ENCODE assay signal across 1 cellular context in the genomic region with DNA sequence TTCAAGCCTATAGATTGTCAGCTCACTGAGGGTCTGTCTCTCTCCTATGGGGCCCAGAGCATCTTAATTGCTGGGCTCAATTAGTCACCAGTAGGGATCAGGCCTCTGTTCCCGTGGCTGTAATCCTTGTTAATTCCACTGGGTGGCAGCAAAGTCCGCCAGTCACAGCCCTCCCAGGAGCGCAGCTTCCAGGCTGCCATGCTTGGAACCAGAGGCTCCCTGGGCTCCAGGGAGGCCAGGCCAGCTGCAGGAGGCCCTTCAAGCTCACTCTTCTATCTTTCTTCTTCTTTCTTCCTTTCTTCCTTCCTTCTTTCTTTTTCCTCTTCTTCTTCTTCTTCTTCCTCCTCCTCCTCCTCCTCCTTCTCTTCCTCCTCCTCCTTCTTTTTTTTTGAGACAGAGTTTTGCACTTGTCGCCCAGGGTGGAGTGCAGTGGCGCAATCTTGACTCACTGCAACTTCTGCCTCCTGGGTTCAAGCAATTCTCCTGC.
TF ChIP-seq lines count a peak whose summit lies in the region.

No MANE protein-coding gene starts in this region.

TF ChIP-seq in K562, 482 proteins besides CTCF, POLR2A, EP300 and RAD21 (continued from another document and continues in another):
- TF ChIP-seq ZBTB2 (IDR thresholded peaks at IDR 0.05) (no peak), HMG20B (CRISPR knock-in tag; IDR thresholded peaks at IDR 0.05) (no peak), ZFP1 (CRISPR knock-in tag; IDR thresholded peaks at IDR 0.05) (no peak), TFAM (CRISPR knock-in tag; conservative IDR thresholded peaks at IDR 0.05) (no peak), KAT8 (IDR thresholded peaks at IDR 0.05; ENCODE audit: low read depth) (no peak), HIVEP1 (CRISPR knock-in tag; IDR thresholded peaks at IDR 0.05) (no peak), HDAC2 (IDR thresholded peaks at IDR 0.05) (no peak), OTX1 (CRISPR knock-in tag; IDR thresholded peaks at IDR 0.05) (peak; percentile 60; the same call in 1 of the 2 replicates), POLR2B (IDR thresholded peaks at IDR 0.05; ENCODE audit: low read depth, partially characterized antibody) (no peak), POLR3G (IDR thresholded peaks at IDR 0.05; ENCODE audit: extremely low read depth, insufficient read length, insufficient replicate concordance) (no peak), MEIS2 (IDR thresholded peaks at IDR 0.05; ENCODE audit: partially characterized antibody) (no peak), ZC3H4 (CRISPR knock-in tag; IDR thresholded peaks at IDR 0.05; ENCODE audit: borderline replicate concordance) (no peak), EZH2 (IDR thresholded peaks at IDR 0.05; ENCODE audit: borderline replicate concordance, low read depth, low read length) (no peak), MAZ (CRISPR knock-in tag; conservative IDR thresholded peaks at IDR 0.05 in 1 of 2, IDR thresholded peaks at IDR 0.05 in 1 of 2) (no peak), POU5F1 (IDR thresholded peaks at IDR 0.05; ENCODE audit: borderline replicate concordance, low read depth, low read length, partially characterized antibody) (no peak), PPARD (CRISPR knock-in tag; IDR thresholded peaks at IDR 0.05) (no peak), XRCC4 (IDR thresholded peaks at IDR 0.05; ENCODE audit: extremely low read depth, insufficient read depth, insufficient read length) (no peak), IFI16 (CRISPR knock-in tag; IDR thresholded peaks at IDR 0.05) (no peak), CTBP1 (IDR thresholded peaks at IDR 0.05; ENCODE audit: borderline replicate concordance) (no peak; the same call in 1 of the 2 replicates), MBD2 (IDR thresholded peaks at IDR 0.05; ENCODE audit: borderline replicate concordance, low read depth) (no peak), ADNP (tag; IDR thresholded peaks at IDR 0.05) (no peak), MTA2 (IDR thresholded peaks at IDR 0.05; ENCODE audit: low read depth) (no peak), JUNB (CRISPR knock-in tag; conservative IDR thresholded peaks at IDR 0.05) (no peak), GABPB2 (CRISPR knock-in tag; conservative IDR thresholded peaks at IDR 0.05) (no peak), NR4A1 (CRISPR knock-in tag; IDR thresholded peaks at IDR 0.05) (no peak), NR4A1 (tag; IDR thresholded peaks at IDR 0.05) (no peak), BRD4 (IDR thresholded peaks at IDR 0.05) (no peak), ZNF589 (CRISPR knock-in tag; IDR thresholded peaks at IDR 0.05; ENCODE audit: low read depth) (no peak), CHD4 (IDR thresholded peaks at IDR 0.05; ENCODE audit: insufficient read depth, insufficient replicate concordance, low read depth, low read length, poor library complexity, severe bottlenecking) (no peak), HNRNPH1 (optimal IDR thresholded peaks at IDR 0.05; ENCODE audit: low read depth, low read length) (no peak), RCOR1 (IDR thresholded peaks at IDR 0.05; ENCODE audit: borderline replicate concordance in 1 of 2, low read depth in 2 of 2, low read length in 2 of 2) (0 out of 4 replicates have a peak, but pooled peaks of 1 of the 2 experiments have one; percentile 46), FOXO4 (CRISPR knock-in tag; IDR thresholded peaks at IDR 0.05) (no peak), ZNF184 (CRISPR knock-in tag; IDR thresholded peaks at IDR 0.05) (no peak), PKNOX1 (IDR thresholded peaks at IDR 0.05) (no peak), ZMIZ1 (IDR thresholded peaks at IDR 0.05; ENCODE audit: low read depth in 2 of 2, low read length in 2 of 2) (no peak; a peak in 1 of 4 replicates)
- TF ChIP-seq, protein P1, sequence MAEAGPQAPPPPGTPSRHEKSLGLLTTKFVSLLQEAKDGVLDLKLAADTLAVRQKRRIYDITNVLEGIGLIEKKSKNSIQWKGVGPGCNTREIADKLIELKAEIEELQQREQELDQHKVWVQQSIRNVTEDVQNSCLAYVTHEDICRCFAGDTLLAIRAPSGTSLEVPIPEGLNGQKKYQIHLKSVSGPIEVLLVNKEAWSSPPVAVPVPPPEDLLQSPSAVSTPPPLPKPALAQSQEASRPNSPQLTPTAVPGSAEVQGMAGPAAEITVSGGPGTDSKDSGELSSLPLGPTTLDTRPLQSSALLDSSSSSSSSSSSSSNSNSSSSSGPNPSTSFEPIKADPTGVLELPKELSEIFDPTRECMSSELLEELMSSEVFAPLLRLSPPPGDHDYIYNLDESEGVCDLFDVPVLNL (CRISPR knock-in tag; IDR thresholded peaks at IDR 0.05; ENCODE audit: low read depth) = no peak
- TF ChIP-seq, protein P2, sequence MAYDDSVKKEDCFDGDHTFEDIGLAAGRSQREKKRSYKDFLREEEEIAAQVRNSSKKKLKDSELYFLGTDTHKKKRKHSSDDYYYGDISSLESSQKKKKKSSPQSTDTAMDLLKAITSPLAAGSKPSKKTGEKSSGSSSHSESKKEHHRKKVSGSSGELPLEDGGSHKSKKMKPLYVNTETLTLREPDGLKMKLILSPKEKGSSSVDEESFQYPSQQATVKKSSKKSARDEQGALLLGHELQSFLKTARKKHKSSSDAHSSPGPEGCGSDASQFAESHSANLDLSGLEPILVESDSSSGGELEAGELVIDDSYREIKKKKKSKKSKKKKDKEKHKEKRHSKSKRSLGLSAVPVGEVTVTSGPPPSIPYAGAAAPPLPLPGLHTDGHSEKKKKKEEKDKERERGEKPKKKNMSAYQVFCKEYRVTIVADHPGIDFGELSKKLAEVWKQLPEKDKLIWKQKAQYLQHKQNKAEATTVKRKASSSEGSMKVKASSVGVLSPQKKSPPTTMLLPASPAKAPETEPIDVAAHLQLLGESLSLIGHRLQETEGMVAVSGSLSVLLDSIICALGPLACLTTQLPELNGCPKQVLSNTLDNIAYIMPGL (CRISPR knock-in tag; IDR thresholded peaks at IDR 0.05) = no peak
- TF ChIP-seq, protein P3, sequence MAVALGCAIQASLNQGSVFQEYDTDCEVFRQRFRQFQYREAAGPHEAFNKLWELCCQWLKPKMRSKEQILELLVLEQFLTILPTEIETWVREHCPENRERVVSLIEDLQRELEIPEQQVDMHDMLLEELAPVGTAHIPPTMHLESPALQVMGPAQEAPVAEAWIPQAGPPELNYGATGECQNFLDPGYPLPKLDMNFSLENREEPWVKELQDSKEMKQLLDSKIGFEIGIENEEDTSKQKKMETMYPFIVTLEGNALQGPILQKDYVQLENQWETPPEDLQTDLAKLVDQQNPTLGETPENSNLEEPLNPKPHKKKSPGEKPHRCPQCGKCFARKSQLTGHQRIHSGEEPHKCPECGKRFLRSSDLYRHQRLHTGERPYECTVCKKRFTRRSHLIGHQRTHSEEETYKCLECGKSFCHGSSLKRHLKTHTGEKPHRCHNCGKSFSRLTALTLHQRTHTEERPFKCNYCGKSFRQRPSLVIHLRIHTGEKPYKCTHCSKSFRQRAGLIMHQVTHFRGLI (CRISPR knock-in tag; IDR thresholded peaks at IDR 0.05) = no peak
- TF ChIP-seq, protein P4, sequence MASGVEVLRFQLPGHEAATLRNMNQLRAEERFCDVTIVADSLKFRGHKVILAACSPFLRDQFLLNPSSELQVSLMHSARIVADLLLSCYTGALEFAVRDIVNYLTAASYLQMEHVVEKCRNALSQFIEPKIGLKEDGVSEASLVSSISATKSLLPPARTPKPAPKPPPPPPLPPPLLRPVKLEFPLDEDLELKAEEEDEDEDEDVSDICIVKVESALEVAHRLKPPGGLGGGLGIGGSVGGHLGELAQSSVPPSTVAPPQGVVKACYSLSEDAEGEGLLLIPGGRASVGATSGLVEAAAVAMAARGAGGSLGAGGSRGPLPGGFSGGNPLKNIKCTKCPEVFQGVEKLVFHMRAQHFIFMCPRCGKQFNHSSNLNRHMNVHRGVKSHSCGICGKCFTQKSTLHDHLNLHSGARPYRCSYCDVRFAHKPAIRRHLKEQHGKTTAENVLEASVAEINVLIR (CRISPR knock-in tag; IDR thresholded peaks at IDR 0.05) = no peak
- TF ChIP-seq, protein P5, sequence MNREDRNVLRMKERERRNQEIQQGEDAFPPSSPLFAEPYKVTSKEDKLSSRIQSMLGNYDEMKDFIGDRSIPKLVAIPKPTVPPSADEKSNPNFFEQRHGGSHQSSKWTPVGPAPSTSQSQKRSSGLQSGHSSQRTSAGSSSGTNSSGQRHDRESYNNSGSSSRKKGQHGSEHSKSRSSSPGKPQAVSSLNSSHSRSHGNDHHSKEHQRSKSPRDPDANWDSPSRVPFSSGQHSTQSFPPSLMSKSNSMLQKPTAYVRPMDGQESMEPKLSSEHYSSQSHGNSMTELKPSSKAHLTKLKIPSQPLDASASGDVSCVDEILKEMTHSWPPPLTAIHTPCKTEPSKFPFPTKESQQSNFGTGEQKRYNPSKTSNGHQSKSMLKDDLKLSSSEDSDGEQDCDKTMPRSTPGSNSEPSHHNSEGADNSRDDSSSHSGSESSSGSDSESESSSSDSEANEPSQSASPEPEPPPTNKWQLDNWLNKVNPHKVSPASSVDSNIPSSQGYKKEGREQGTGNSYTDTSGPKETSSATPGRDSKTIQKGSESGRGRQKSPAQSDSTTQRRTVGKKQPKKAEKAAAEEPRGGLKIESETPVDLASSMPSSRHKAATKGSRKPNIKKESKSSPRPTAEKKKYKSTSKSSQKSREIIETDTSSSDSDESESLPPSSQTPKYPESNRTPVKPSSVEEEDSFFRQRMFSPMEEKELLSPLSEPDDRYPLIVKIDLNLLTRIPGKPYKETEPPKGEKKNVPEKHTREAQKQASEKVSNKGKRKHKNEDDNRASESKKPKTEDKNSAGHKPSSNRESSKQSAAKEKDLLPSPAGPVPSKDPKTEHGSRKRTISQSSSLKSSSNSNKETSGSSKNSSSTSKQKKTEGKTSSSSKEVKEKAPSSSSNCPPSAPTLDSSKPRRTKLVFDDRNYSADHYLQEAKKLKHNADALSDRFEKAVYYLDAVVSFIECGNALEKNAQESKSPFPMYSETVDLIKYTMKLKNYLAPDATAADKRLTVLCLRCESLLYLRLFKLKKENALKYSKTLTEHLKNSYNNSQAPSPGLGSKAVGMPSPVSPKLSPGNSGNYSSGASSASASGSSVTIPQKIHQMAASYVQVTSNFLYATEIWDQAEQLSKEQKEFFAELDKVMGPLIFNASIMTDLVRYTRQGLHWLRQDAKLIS (CRISPR knock-in tag; IDR thresholded peaks at IDR 0.05) = no peak
- TF ChIP-seq, protein P6, sequence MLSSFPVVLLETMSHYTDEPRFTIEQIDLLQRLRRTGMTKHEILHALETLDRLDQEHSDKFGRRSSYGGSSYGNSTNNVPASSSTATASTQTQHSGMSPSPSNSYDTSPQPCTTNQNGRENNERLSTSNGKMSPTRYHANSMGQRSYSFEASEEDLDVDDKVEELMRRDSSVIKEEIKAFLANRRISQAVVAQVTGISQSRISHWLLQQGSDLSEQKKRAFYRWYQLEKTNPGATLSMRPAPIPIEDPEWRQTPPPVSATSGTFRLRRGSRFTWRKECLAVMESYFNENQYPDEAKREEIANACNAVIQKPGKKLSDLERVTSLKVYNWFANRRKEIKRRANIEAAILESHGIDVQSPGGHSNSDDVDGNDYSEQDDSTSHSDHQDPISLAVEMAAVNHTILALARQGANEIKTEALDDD (IDR thresholded peaks at IDR 0.05) = no peak
